9 cellular contexts compared by ENCODE assay signal in the genomic region with DNA sequence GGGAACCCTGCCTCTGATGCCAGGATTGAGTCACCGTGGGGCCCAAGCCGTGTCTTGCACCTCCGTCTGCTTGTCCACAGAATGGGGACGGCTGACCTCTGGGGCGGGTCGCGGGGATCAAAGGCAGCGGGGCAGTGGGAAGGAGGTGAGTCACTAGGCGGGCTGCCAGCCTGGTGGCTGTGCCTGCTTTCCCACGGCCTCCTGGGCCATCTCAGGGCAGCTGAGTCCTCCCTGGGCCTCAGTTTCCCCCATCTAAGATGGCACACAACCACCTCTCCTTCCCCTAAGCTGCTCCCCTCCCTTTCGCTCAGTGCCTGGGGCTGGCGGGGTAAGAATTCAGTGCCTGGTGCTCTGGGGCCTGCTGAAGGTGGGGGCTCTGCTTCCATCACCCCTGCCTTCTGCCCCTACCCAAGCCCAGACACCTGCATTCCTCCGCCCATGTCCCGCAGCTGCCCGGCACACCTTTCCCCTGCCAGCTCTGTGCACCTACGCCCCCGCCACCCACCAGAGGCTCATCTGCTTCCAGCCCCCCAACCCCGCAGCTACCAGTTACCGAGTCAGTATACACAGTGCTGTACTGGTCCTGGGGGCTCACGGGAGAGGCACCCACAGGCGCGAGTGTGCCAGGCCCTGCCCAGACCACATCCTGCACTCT. TPM values are rescaled to one million over a fixed set of nuclear protein-coding genes. Genes with fewer than 3 reads are reported as not detected.
DNase-seq lines count a peak whose midpoint lies in the region; ATAC-seq and TF ChIP-seq lines count a peak whose summit lies in the region.
"Had no signal": no experiment of that assay in that cellular context is flagged by ENCODE, and none has a peak within 500 bp of the region (broad histone marks: within the 10 kb centered on the region; RNA-seq: fewer than 3 reads in every experiment).

No MANE protein-coding gene starts in this region.

- H3K9me3 Mint-ChIP-seq in immature natural killer cell, result no peaks in the 10 kb centered on the region

- no peaks in the 10 kb centered on the region for H3K9me3 ChIP-seq in ascending aorta
- H3K9me3 ChIP-seq in lung (ENCODE audit: control insufficient read depth in 2 of 2, insufficient read depth in 1 of 2, low read length in 1 of 2), result no peaks in the 10 kb centered on the region

- TF ChIP-seq CTCF in ascending aorta (IDR thresholded peaks at IDR 0.05), result no peak
- TF ChIP-seq CTCF in lung (IDR thresholded peaks at IDR 0.05; ENCODE audit: control extremely low read depth, extremely low read depth), result no peak

- H3K36me3 Mint-ChIP-seq in immature natural killer cell, result no peaks in the 10 kb centered on the region

- H3K27ac ChIP-seq in ascending aorta, result peak overlapping the region; percentile 92 to 97
- H3K27ac ChIP-seq in lung (ENCODE audit: low read depth in 1 of 2, low read length in 1 of 2), result peak overlapping the region; percentile 69 to 96

- H3K36me3 ChIP-seq in ascending aorta, result peaks cover 32 to 34% of the 10 kb centered on the region in 2 donors
- peaks cover 0 to 56% of the 10 kb centered on the region in 2 donors for H3K36me3 ChIP-seq in lung (ENCODE audit: control insufficient read depth in 2 of 2, insufficient read depth in 2 of 2, low read length in 2 of 2)

- H3K27ac Mint-ChIP-seq in immature natural killer cell, result peak overlapping the region in 2 of 6 donors; percentile 40 to 69

- peaks cover 18 to 47% of the 10 kb centered on the region in 2 donors for H3K4me1 Mint-ChIP-seq in immature natural killer cell

- ATAC-seq in lung (ENCODE audit: insufficient read depth, low FRiP score), result no peak
- ATAC-seq in HG02840 (IDR thresholded peaks at IDR 0.05; ENCODE audit: low FRiP score, unreplicated experiment), result no peak

- peak overlapping the region in 2 of 5 donors; percentile 44 to 49 for H3K4me3 Mint-ChIP-seq in immature natural killer cell

- H3K4me1 ChIP-seq in ascending aorta (peaks cover 47 to 54% of the 10 kb centered on the region in 2 donors), lung (ENCODE audit: control insufficient read depth in 2 of 2, insufficient read depth in 2 of 2, low read length in 2 of 2) (peaks cover 17 to 70% of the 10 kb centered on the region in 2 donors)

- 58 to 75% methylated on average over 18 to 22 of the region's 22 CpGs for WGBS in lung, 2 donors

- H3K27me3 Mint-ChIP-seq in immature natural killer cell (ENCODE audit: low read depth in 3 of 3), result peaks cover 2 to 27% (median 25%) of the 10 kb centered on the region in 3 donors

- H3K4me3 ChIP-seq in ascending aorta (peak overlapping the region in 1 of 2 donors; percentile 98), lung (no peak overlapping the region)

- H3K27me3 ChIP-seq in ascending aorta (no peaks in the 10 kb centered on the region), lung (ENCODE audit: control insufficient read depth, insufficient read depth) (no peaks in the 10 kb centered on the region)

- DNase-seq in stimulated activated CD4-positive, alpha-beta T cell treated with anti-CD3 and anti-CD28 coated beads, Interleukin-15, amount 100 ng/mL, for 24 hours, result peak; percentile 49
- DNase-seq in stimulated activated CD4-positive, alpha-beta T cell treated with anti-CD3 and anti-CD28 coated beads, Interleukin-4, amount 100 ng/mL, for 4 hours, result no peak
- DNase-seq in ascending aorta (ENCODE audit: low spot score in 2 of 2) (no peak), lung (ENCODE audit: low spot score) (no peak), NCI-H128 (lab: John Stamatoyannopoulos, UW; ENCODE audit: unreplicated experiment) (no peak), posterior cingulate gyrus (no peak), immature natural killer cell (no peak)
- DNase-seq: NCI-H1436 had no signal

- intact Hi-C loops in ascending aorta (cut with DNase I) (no loop called here), posterior cingulate gyrus (cut with DNase I) (no loop called here)

RNA-seq across cellular contexts. Expression of gene MKNK2, which starts 3.5 kb away (rescaled TPM):
- 228 TPM for total RNA-seq in ascending aorta
- total RNA-seq in lung, result 100 to 1,000 TPM; 107 to 333 TPM
- 100 to 1,000 TPM; 132 to 189 TPM for polyA plus RNA-seq in lung
- 10 to 100 TPM; 22.7 to 39.2 (median 23.9) TPM for polyA plus RNA-seq in immature natural killer cell

RNA-seq across cellular contexts. Expression of gene BTBD2, which starts 32.1 kb away (rescaled TPM):
- total RNA-seq in ascending aorta, result 90.1 TPM
- total RNA-seq in lung, result 10 to 100 TPM; 49.5 to 62.3 TPM
- 10 to 100 TPM; 35.5 to 40.1 TPM for polyA plus RNA-seq in lung
- polyA plus RNA-seq in immature natural killer cell, result 1 to 10 TPM; 2.6 to 4.4 (median 3.6) TPM

RNA-seq across cellular contexts. Expression of gene MOB3A, which starts 48.5 kb away (rescaled TPM):
- 44.4 TPM for total RNA-seq in ascending aorta
- 10 to 100 TPM; 45.2 to 86.6 TPM for total RNA-seq in lung
- polyA plus RNA-seq in lung, result 10 to 100 TPM; 17.7 to 44.9 TPM
- 100 to 1,000 TPM in 1 of 3 donors, 10 to 100 TPM in 2; 39.4 to 160 (median 42.2) TPM for polyA plus RNA-seq in immature natural killer cell

RNA-seq across cellular contexts. Expression of gene IZUMO4, which starts 49.1 kb away (rescaled TPM):
- total RNA-seq in ascending aorta, result not detected
- 1 to 10 TPM; 5.0 to 8.4 TPM for total RNA-seq in lung
- 1 to 10 TPM; 6.1 to 9.8 TPM for polyA plus RNA-seq in lung
- under 1 TPM in 1 of 3 donors, not detected in 2; 0.42 TPM for polyA plus RNA-seq in immature natural killer cell
